ENCODE assay signal across 9 cellular contexts in the genomic region with DNA sequence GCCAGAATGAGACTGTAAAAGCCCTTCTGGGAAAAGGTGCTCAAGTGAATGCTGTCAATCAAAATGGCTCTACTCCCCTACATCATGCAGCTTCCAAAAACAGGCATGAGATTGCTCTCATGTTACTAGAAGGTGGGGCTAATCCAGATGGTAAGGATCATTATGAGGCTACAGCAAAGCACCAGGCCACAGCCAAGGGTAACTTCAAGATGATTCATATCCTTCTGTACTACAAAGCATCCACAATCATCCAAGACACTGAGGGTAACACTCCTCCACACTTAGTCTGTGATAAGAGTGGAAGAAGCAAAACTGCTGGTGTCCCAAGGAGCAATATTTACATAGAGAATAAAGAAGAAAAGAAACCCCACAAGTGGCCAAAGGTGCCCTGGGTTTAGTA. TPM values are rescaled to one million over a fixed set of nuclear protein-coding genes. Genes with fewer than 3 reads are reported as not detected.
DNase-seq lines count a peak whose midpoint lies in the region; ATAC-seq and TF ChIP-seq lines count a peak whose summit lies in the region.
"Had no signal": no experiment of that assay in that cellular context is flagged by ENCODE, and none has a peak within 500 bp of the region (broad histone marks: within the 10 kb centered on the region; RNA-seq: fewer than 3 reads in every experiment).

No MANE protein-coding gene starts in this region.

- H3K4me1 Mint-ChIP-seq in natural killer cell: peaks cover 83 to 86% of the 10 kb centered on the region in 2 donors

- no peak for TF ChIP-seq POLR2A in Peyer's patch (IDR thresholded peaks at IDR 0.05)

- H3K36me3 Mint-ChIP-seq in natural killer cell: no peaks in the 10 kb centered on the region

- no peak overlapping the region for H3K4me3 ChIP-seq in Peyer's patch
- H3K4me3 ChIP-seq: spleen had no signal

- H3K27ac ChIP-seq in Peyer's patch: peak overlapping the region in 1 of 4 donors; percentile 23

- no peaks in the 10 kb centered on the region for H3K27me3 ChIP-seq in Peyer's patch
- H3K27me3 ChIP-seq: spleen had no signal

- H3K4me3 Mint-ChIP-seq in natural killer cell: no peak overlapping the region

- peaks cover 0 to 39% (median 9%) of the 10 kb centered on the region in 4 donors for H3K4me1 ChIP-seq in Peyer's patch

- intact Hi-C loops in natural killer cell (cut with micrococcal nuclease): no loop called here

- DNase-seq in GM03348 (ENCODE audit: low spot score): peak; percentile 45
- peak; percentile 31 to 38 for DNase-seq in Kasumi-1 (lab: John Stamatoyannopoulos, UW)
- peak; percentile 92 for DNase-seq in amniotic epithelial cell (ENCODE audit: low read depth)
- no peak for DNase-seq in natural killer cell
- DNase-seq in Peyer's patch: no peak
- DNase-seq in GF-D8 (lab: John Stamatoyannopoulos, UW): no peak
- DNase-seq in UCSD-AML1 (lab: John Stamatoyannopoulos, UW; ENCODE audit: unreplicated experiment): no peak
- DNase-seq: NCI-H69, spleen had no signal

- peak; percentile 24 to 73 (median 45) for ATAC-seq in natural killer cell

- no peaks in the 10 kb centered on the region for H3K9me3 Mint-ChIP-seq in natural killer cell

- H3K27ac Mint-ChIP-seq in natural killer cell: peak overlapping the region; percentile 81 to 84

- TF ChIP-seq CTCF in natural killer cell (IDR thresholded peaks at IDR 0.05): no peak
- TF ChIP-seq CTCF in Peyer's patch (IDR thresholded peaks at IDR 0.05): no peak

- H3K9me3 ChIP-seq in Peyer's patch: no peaks in the 10 kb centered on the region
- H3K9me3 ChIP-seq: spleen had no signal

- H3K27me3 Mint-ChIP-seq in natural killer cell (ENCODE audit: low read depth in 2 of 2): no peaks in the 10 kb centered on the region

- peaks cover 0 to 9% (median 0%) of the 10 kb centered on the region in 3 donors for H3K36me3 ChIP-seq in Peyer's patch

RNA-seq across cellular contexts. Expression of gene ADNP, which starts 17.3 kb away (rescaled TPM):
- 10 to 100 TPM; 56.8 to 75.8 (median 66.8) TPM for total RNA-seq in natural killer cell
- total RNA-seq in Peyer's patch: 10 to 100 TPM; 51.8 to 64.3 (median 58.2) TPM

RNA-seq across cellular contexts. Expression of gene DPM1, which starts 44.4 kb away (rescaled TPM):
- total RNA-seq in natural killer cell (10 to 100 TPM; 21.2 to 26.1 (median 25.6) TPM), Peyer's patch (10 to 100 TPM; 19.5 to 82.5 (median 24.8) TPM)

RNA-seq across cellular contexts. Expression of gene MOCS3, which starts 44.6 kb away (rescaled TPM):
- 1 to 10 TPM; 2.2 to 2.5 (median 2.3) TPM for total RNA-seq in natural killer cell
- 1 to 10 TPM; 3.3 to 4.6 (median 3.7) TPM for total RNA-seq in Peyer's patch

Comparison
In these comparisons a context has a peak if more than half of its experiments do, and no peak if none do; other contexts are left out.
1. DNase-seq: peak in GM03348 (single experiment), Kasumi-1 (2 of 2) and amniotic epithelial cell (single experiment); none in natural killer cell (single experiment), Peyer's patch (0 of 3), GF-D8 (single experiment) and UCSD-AML1 (single experiment).